25 cellular contexts compared by ENCODE assay signal in genomic region chr12:90619943-90620342, GRCh38.
"Had no signal": no experiment of that assay in that cellular context is flagged by ENCODE, and none has a peak within 500 bp of the region (broad histone marks: within the 10 kb centered on the region; RNA-seq: fewer than 3 reads in every experiment).

No MANE protein-coding gene starts in this region.

- H3K9me3 Mint-ChIP-seq: dendritic cell treated with granulocyte-macrophage colony-stimulating factor and Interleukin-4, amounts not matched to agents 40 ng/mL and 50 ng/mL, for 4 days; endodermal cell had no signal

- H3K27ac ChIP-seq: epithelial cell of prostate, esophagus squamous epithelium, gastrocnemius medialis, heart right ventricle, left lung, lower lobe of right lung had no signal

- H3K4me3 ChIP-seq: esophagus squamous epithelium, gastrocnemius medialis, heart right ventricle, left lung, lower lobe of right lung, mucosa of descending colon had no signal

- H3K27me3 ChIP-seq: esophagus squamous epithelium, gastrocnemius medialis, heart right ventricle, left lung had no signal

- H3K4me3 Mint-ChIP-seq: dendritic cell treated with granulocyte-macrophage colony-stimulating factor and Interleukin-4, amounts not matched to agents 40 ng/mL and 50 ng/mL, for 4 days; effector memory CD8-positive, alpha-beta T cell; endodermal cell; mesothelial cell of epicardium; naive B cell; naive thymus-derived CD8-positive, alpha-beta T cell had no signal

- H3K36me3 ChIP-seq: esophagus squamous epithelium, gastrocnemius medialis, heart right ventricle, left lung, lower lobe of right lung had no signal

- ATAC-seq: effector memory CD8-positive, alpha-beta T cell; esophagus mucosa; gastrocnemius medialis; heart right ventricle; left cardiac atrium; left lung; left ventricle myocardium superior; lower lobe of right lung; mucosa of descending colon; naive thymus-derived CD8-positive, alpha-beta T cell had no signal

- H3K4me1 ChIP-seq: gastrocnemius medialis, heart right ventricle, left lung, lower lobe of right lung had no signal

- H3K27ac Mint-ChIP-seq: dendritic cell treated with granulocyte-macrophage colony-stimulating factor and Interleukin-4, amounts not matched to agents 40 ng/mL and 50 ng/mL, for 4 days; effector memory CD8-positive, alpha-beta T cell; endodermal cell; mesothelial cell of epicardium; naive B cell; naive thymus-derived CD8-positive, alpha-beta T cell had no signal

- DNase-seq: cortex of kidney; effector CD8-positive, alpha-beta T cell; effector memory CD8-positive, alpha-beta T cell; endodermal cell; erythroblast; esophagus squamous epithelium; foreskin fibroblast; foreskin melanocyte; gastrocnemius medialis; glutamatergic neuron; head of caudate nucleus; heart right ventricle; hippocampal formation; left cardiac atrium; left lung; left ventricle myocardium superior; lower lobe of right lung; mesenchymal stem cell; mucosa of descending colon; naive B cell; naive thymus-derived CD8-positive, alpha-beta T cell had no signal

- H3K4me1 Mint-ChIP-seq: naive B cell; naive thymus-derived CD8-positive, alpha-beta T cell had no signal

- H3K9me3 ChIP-seq: esophagus squamous epithelium, gastrocnemius medialis, heart right ventricle, left lung, lower lobe of right lung, mucosa of descending colon had no signal

- H3K27me3 Mint-ChIP-seq: dendritic cell treated with granulocyte-macrophage colony-stimulating factor and Interleukin-4, amounts not matched to agents 40 ng/mL and 50 ng/mL, for 4 days; effector memory CD8-positive, alpha-beta T cell; naive B cell; naive thymus-derived CD8-positive, alpha-beta T cell had no signal

- H3K36me3 Mint-ChIP-seq: mesothelial cell of epicardium; naive B cell; naive thymus-derived CD8-positive, alpha-beta T cell had no signal
